In the genomic region with DNA sequence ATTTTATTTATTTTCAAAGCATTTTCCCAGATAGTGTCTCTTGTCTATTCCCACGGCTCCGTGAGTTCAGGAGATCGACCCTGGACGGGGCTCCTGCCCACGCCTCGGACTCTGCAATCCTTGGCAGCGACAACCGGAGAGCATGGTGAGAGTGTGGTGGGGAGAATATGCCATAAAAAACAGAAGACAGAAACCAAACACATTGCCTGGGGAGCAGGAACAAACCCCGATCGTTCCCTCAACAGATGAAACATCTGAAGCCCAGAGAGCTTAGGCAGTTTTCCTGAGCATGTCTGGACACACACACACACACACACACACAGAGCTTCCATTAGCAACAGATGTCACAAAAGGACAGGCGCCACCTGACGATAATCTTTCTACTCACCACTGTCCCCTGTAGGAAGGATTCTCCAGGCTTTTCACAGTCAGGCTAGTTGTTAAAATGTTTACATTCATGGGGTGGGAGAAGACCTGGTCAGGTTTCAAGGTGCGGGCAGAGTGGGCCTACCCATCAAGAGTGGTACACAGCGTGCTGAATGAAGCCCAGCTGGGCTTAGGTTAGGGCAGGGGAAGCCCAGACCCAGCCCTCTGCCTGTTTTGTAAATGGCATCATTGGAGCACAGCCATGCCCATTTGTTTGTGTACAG, we compare ENCODE assay signal across 9 cellular contexts.
DNase-seq lines count a peak whose midpoint lies in the region; ATAC-seq, FAIRE-seq and TF ChIP-seq lines count a peak whose summit lies in the region.
"Had no signal": no experiment of that assay in that cellular context is flagged by ENCODE, and none has a peak within 500 bp of the region (broad histone marks: within the 10 kb centered on the region; RNA-seq: fewer than 3 reads in every experiment).

No MANE protein-coding gene starts in this region.

- H3K4me1 ChIP-seq in BE2C (peaks cover 5% of the 10 kb centered on the region), HepG2 (ENCODE audit: insufficient read depth, low read length) (peaks cover 17% of the 10 kb centered on the region)

- H3K36me3 ChIP-seq in BE2C (no peaks in the 10 kb centered on the region), HepG2 (replicated peaks in 1 of 2; ENCODE audit: control insufficient read depth in 1 of 2, insufficient read depth in 2 of 2, low read length in 2 of 2) (no peaks in the 10 kb centered on the region)

- TF ChIP-seq CTCF in BE2C (IDR thresholded peaks at IDR 0.05; ENCODE audit: low read depth, low read length) (peak; percentile 78), VCaP (conservative IDR thresholded peaks at IDR 0.05) (peak; percentile 67), HepG2 (CRISPR knock-in tag; IDR thresholded peaks at IDR 0.05) (peak; percentile 54), omental fat pad (IDR thresholded peaks at IDR 0.05) (no peak)

- H4K20me1 ChIP-seq in HepG2 (ENCODE audit: insufficient read depth, low read length) = no peaks in the 10 kb centered on the region

- no peaks in the 10 kb centered on the region for H3K27me3 ChIP-seq in BE2C
- H3K27me3 ChIP-seq in HepG2 (ENCODE audit: control insufficient read depth in 1 of 2, insufficient read depth in 2 of 2, low read length in 2 of 2) = peaks cover 12 to 57% of the 10 kb centered on the region in 2 experiments; a peak in 4 of 5 replicates

- BruUV-seq in HepG2 (replicated peaks; lab: Mats Ljungman, UMichigan) = no TSS peak

- no peaks in the 10 kb centered on the region for H3K79me2 ChIP-seq in HepG2 (ENCODE audit: insufficient read depth, low read length)

- peak overlapping the region; percentile 34; the same call in 1 of the 2 replicates for H3K27ac ChIP-seq in VCaP
- no peak overlapping the region for H3K27ac ChIP-seq in HepG2 (ENCODE audit: extremely low read length, insufficient read depth, low read length)
- H3K27ac ChIP-seq: epithelial cell of prostate had no signal

- CTCF ChIA-PET in HepG2 (lab: Yijun Ruan, JAX; ENCODE audit: low intra/inter-chr PET ratio, low total read pairs) = no interaction called here

- POLR2A ChIA-PET in HepG2 (lab: Yijun Ruan, JAX) = interaction anchor here (0.7 to 0.8 kb wide), 2 partner anchors 221 to 230 kb away, joined by 3 read pairs; a partner anchor contains a TSS

- ATAC-seq in HepG2 = peak; percentile 73
- ATAC-seq in omental fat pad (ENCODE audit: low FRiP score) = no peak
- ATAC-seq in GM19463 (IDR thresholded peaks at IDR 0.05; ENCODE audit: unreplicated experiment) = no peak
- no peak for ATAC-seq in GM18520 (IDR thresholded peaks at IDR 0.05; ENCODE audit: unreplicated experiment)

- intact Hi-C loops in HepG2 (cut with micrococcal nuclease; ENCODE audit: unreplicated experiment) = no loop called here

- FAIRE-seq in HepG2 (lab: Jason Lieb, UNC) = peak; percentile 55

- H3K9ac ChIP-seq in HepG2 (ENCODE audit: insufficient read depth, low read depth, low read length) = no peak overlapping the region

- H3K9me3 ChIP-seq in BE2C (no peaks in the 10 kb centered on the region), HepG2 (ENCODE audit: low read length) (no peaks in the 10 kb centered on the region)

- peak overlapping the region; percentile 57 for H3K4me2 ChIP-seq in HepG2 (ENCODE audit: low read depth, low read length)

- in situ Hi-C loops in HepG2 (cut with HindIII; ENCODE audit: extremely low pct_ligation_motif_present, low pct_unique_long_range_greater_than_20kb) = no loop called here

- WGBS in HepG2 (ENCODE audit: low lambda C conversion rate) = 14% methylated on average over 14 of the region's 14 CpGs

- DNase-seq in BE2C (peak; percentile 69), NCI-H1092 (lab: John Stamatoyannopoulos, UW) (peak; percentile 79), HepG2 (ENCODE audit: low spot score) (peak; percentile 58), GOT3 (lab: John Stamatoyannopoulos, UW) (no peak), omental fat pad (ENCODE audit: low spot score) (no peak)

- no peak overlapping the region for H2AFZ ChIP-seq in HepG2 (ENCODE audit: low read length)

- no peak for TF ChIP-seq POLR2A in HepG2 (IDR thresholded peaks at IDR 0.05; ENCODE audit: insufficient read depth in 1 of 2, low read depth in 2 of 2, low read length in 2 of 2)

- peak; percentile 10; the same call in 1 of the 2 replicates for TF ChIP-seq RAD21 in HepG2 (CRISPR knock-in tag; IDR thresholded peaks at IDR 0.05)

- no peak overlapping the region for H3K4me3 ChIP-seq in BE2C (ENCODE audit: low read depth, low read length)
- peak overlapping the region in 1 of 3 experiments; percentile 44; a peak in 1 of 6 replicates for H3K4me3 ChIP-seq in HepG2 (replicated peaks in 1 of 3; ENCODE audit: insufficient read depth in 1 of 3, low read depth in 2 of 3, low read length in 3 of 3)

- no peak for TF ChIP-seq EP300 in HepG2 (IDR thresholded peaks at IDR 0.05; ENCODE audit: low read depth in 2 of 2, low read length in 2 of 2)
- TF ChIP-seq EP300 in HepG2 (CRISPR knock-in tag; IDR thresholded peaks at IDR 0.05; ENCODE audit: borderline replicate concordance) = no peak

TF ChIP-seq in HepG2, 621 proteins besides CTCF, POLR2A, EP300 and RAD21 (continues in another document):
- TF ChIP-seq ELF1 (CRISPR knock-in tag; IDR thresholded peaks at IDR 0.05) (peak; percentile 3; the same call in 1 of the 2 replicates), FOXC1 (CRISPR knock-in tag; IDR thresholded peaks at IDR 0.05; ENCODE audit: borderline replicate concordance) (0 out of 2 replicates have a peak, but pooled peaks have one; percentile 17), ZNF337 (CRISPR knock-in tag; IDR thresholded peaks at IDR 0.05; ENCODE audit: borderline replicate concordance, low read depth) (no peak), SOX5 (CRISPR knock-in tag; IDR thresholded peaks at IDR 0.05; ENCODE audit: borderline replicate concordance) (0 out of 2 replicates have a peak, but pooled peaks have one; percentile 25), TEAD3 (CRISPR knock-in tag; optimal IDR thresholded peaks at IDR 0.05; ENCODE audit: borderline replicate concordance) (peak; percentile 81), ZNF878 (CRISPR knock-in tag; IDR thresholded peaks at IDR 0.05) (peak; percentile 22; the same call in 1 of the 2 replicates), ARHGAP35 (CRISPR knock-in tag; IDR thresholded peaks at IDR 0.05; ENCODE audit: borderline replicate concordance) (0 out of 2 replicates have a peak, but pooled peaks have one; percentile 4), PAWR (CRISPR knock-in tag; IDR thresholded peaks at IDR 0.05; ENCODE audit: borderline replicate concordance) (no peak)
- TF ChIP-seq, protein P1, sequence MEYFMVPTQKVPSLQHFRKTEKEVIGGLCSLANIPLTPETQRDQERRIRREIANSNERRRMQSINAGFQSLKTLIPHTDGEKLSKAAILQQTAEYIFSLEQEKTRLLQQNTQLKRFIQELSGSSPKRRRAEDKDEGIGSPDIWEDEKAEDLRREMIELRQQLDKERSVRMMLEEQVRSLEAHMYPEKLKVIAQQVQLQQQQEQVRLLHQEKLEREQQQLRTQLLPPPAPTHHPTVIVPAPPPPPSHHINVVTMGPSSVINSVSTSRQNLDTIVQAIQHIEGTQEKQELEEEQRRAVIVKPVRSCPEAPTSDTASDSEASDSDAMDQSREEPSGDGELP (IDR thresholded peaks at IDR 0.05; ENCODE audit: borderline replicate concordance, low read depth) = peak; percentile 38; the same call in 1 of the 2 replicates
- TF ChIP-seq, protein P2, sequence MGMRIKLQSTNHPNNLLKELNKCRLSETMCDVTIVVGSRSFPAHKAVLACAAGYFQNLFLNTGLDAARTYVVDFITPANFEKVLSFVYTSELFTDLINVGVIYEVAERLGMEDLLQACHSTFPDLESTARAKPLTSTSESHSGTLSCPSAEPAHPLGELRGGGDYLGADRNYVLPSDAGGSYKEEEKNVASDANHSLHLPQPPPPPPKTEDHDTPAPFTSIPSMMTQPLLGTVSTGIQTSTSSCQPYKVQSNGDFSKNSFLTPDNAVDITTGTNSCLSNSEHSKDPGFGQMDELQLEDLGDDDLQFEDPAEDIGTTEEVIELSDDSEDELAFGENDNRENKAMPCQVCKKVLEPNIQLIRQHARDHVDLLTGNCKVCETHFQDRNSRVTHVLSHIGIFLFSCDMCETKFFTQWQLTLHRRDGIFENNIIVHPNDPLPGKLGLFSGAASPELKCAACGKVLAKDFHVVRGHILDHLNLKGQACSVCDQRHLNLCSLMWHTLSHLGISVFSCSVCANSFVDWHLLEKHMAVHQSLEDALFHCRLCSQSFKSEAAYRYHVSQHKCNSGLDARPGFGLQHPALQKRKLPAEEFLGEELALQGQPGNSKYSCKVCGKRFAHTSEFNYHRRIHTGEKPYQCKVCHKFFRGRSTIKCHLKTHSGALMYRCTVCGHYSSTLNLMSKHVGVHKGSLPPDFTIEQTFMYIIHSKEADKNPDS (CRISPR knock-in tag; IDR thresholded peaks at IDR 0.05) = 0 out of 2 replicates have a peak, but pooled peaks have one; percentile 34
- TF ChIP-seq, protein P3, sequence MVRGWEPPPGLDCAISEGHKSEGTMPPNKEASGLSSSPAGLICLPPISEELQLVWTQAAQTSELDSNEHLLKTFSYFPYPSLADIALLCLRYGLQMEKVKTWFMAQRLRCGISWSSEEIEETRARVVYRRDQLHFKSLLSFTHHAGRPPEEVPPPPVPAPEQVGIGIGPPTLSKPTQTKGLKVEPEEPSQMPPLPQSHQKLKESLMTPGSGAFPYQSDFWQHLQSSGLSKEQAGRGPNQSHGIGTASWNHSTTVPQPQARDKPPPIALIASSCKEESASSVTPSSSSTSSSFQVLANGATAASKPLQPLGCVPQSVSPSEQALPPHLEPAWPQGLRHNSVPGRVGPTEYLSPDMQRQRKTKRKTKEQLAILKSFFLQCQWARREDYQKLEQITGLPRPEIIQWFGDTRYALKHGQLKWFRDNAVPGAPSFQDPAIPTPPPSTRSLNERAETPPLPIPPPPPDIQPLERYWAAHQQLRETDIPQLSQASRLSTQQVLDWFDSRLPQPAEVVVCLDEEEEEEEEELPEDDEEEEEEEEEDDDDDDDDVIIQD (CRISPR knock-in tag; IDR thresholded peaks at IDR 0.05; ENCODE audit: low read depth) = no peak
- TF ChIP-seq, protein P4, sequence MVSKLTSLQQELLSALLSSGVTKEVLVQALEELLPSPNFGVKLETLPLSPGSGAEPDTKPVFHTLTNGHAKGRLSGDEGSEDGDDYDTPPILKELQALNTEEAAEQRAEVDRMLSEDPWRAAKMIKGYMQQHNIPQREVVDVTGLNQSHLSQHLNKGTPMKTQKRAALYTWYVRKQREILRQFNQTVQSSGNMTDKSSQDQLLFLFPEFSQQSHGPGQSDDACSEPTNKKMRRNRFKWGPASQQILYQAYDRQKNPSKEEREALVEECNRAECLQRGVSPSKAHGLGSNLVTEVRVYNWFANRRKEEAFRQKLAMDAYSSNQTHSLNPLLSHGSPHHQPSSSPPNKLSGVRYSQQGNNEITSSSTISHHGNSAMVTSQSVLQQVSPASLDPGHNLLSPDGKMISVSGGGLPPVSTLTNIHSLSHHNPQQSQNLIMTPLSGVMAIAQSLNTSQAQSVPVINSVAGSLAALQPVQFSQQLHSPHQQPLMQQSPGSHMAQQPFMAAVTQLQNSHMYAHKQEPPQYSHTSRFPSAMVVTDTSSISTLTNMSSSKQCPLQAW (CRISPR knock-in tag; IDR thresholded peaks at IDR 0.05) = peak; percentile 41; the same call in 1 of the 2 replicates

Comparison
In these comparisons a context has a peak if more than half of its experiments do, and no peak if none do; other contexts are left out.
1. DNase-seq: peak in BE2C (single experiment), NCI-H1092 (single experiment) and HepG2 (single experiment); none in GOT3 (single experiment) and omental fat pad (single experiment).
2. CTCF ChIP-seq: peak in BE2C (single experiment), VCaP (single experiment) and HepG2 (single experiment); none in omental fat pad (0 of 3).